ENCODE assay signal across 15 cellular contexts in genomic region chr19:40692212-40692551, GRCh38. TPM values are rescaled to one million over a fixed set of nuclear protein-coding genes. Genes with fewer than 3 reads are reported as not detected.
DNase-seq lines count a peak whose midpoint lies in the region; ATAC-seq and TF ChIP-seq lines count a peak whose summit lies in the region.
"Had no signal": no experiment of that assay in that cellular context is flagged by ENCODE, and none has a peak within 500 bp of the region (broad histone marks: within the 10 kb centered on the region; RNA-seq: fewer than 3 reads in every experiment).

No MANE protein-coding gene starts in this region.

- DNase-seq in HCT116 (ENCODE audit: low read depth, low spot score) (no peak), sigmoid colon (no peak), HuH-7.5 (ENCODE audit: low spot score) (no peak), PC-9 (no peak)
- no peak for DNase-seq in effector memory CD8-positive, alpha-beta T cell
- DNase-seq: activated gamma-delta T cell; foreskin melanocyte; KBM-7; NCI-H1105 treated with DMSO at 0.1 percent for 48 hours; NK-92 treated with Interleukin-12 subunit alpha and Interleukin-12 subunit beta, amount 100 ng/mL, for 24 hours; occipital lobe had no signal

- H3K4me3 ChIP-seq in HCT116 (replicated peaks in 1 of 2; ENCODE audit: low read depth in 1 of 2, low read length in 2 of 2) (no peak overlapping the region), sigmoid colon (no peak overlapping the region), PC-9 (no peak overlapping the region)
- H3K4me3 ChIP-seq: BLaER1 treated with 17β-estradiol and CSF1 and Interleukin-3, amounts not matched to agents 10 nM and 100 nM; smooth muscle cell had no signal

- TF ChIP-seq RAD21 in HCT116 (IDR thresholded peaks at IDR 0.05; ENCODE audit: low read depth): no peak

- no peaks in the 10 kb centered on the region for H3K27me3 Mint-ChIP-seq in effector memory CD8-positive, alpha-beta T cell

- H3K4me1 Mint-ChIP-seq in effector memory CD8-positive, alpha-beta T cell (ENCODE audit: low read depth in 2 of 2): peaks cover 0 to 6% of the 10 kb centered on the region in 2 donors

- intact Hi-C loops in HCT116 (cut with micrococcal nuclease): no loop called here
- intact Hi-C loops in sigmoid colon (cut with DNase I): no loop called here
- intact Hi-C loops in PC-9 (cut with micrococcal nuclease; ENCODE audit: unreplicated experiment): no loop called here

- H3K4me2 ChIP-seq in HCT116 (ENCODE audit: low read length): no peak overlapping the region
- H3K4me2 ChIP-seq in PC-9: no peak overlapping the region
- H3K4me2 ChIP-seq: smooth muscle cell had no signal

- BruUV-seq in HCT116 (replicated peaks; lab: Mats Ljungman, UMichigan) (no TSS peak), PC-9 (replicated peaks; lab: Mats Ljungman, UMichigan) (no TSS peak)

- no peaks in the 10 kb centered on the region for H3K9me3 Mint-ChIP-seq in effector memory CD8-positive, alpha-beta T cell

- H3K4me1 ChIP-seq in HCT116 (ENCODE audit: control insufficient read depth in 1 of 2, insufficient read depth in 2 of 2, low read length in 2 of 2): peaks cover 12 to 26% of the 10 kb centered on the region in 2 experiments; a peak in 3 of 4 replicates
- H3K4me1 ChIP-seq in sigmoid colon: peaks cover 0 to 43% (median 36%) of the 10 kb centered on the region in 4 donors
- H3K4me1 ChIP-seq in PC-9 (replicated peaks; ENCODE audit: insufficient read depth): peaks cover 19% of the 10 kb centered on the region

- H3K9me3 ChIP-seq in HCT116 (ENCODE audit: control insufficient read depth in 1 of 2, insufficient read depth in 1 of 2, low read depth in 1 of 2, low read length in 2 of 2): no peaks in the 10 kb centered on the region
- H3K9me3 ChIP-seq in sigmoid colon: no peaks in the 10 kb centered on the region
- no peaks in the 10 kb centered on the region for H3K9me3 ChIP-seq in PC-9 (ENCODE audit: insufficient read depth, low read depth)
- H3K9me3 ChIP-seq: BLaER1 treated with 17β-estradiol and CSF1 and Interleukin-3, amounts not matched to agents 10 nM and 100 nM had no signal

- H3K27ac ChIP-seq in C4-2B (peak overlapping the region; percentile 86; the same call in 1 of the 2 replicates), HCT116 (ENCODE audit: low read depth, low read length) (peak overlapping the region; percentile 88; the same call in 1 of the 2 replicates), sigmoid colon (peak overlapping the region; percentile 91 to 95 (median 94)), PC-9 (no peak overlapping the region)

- H4K20me1 ChIP-seq in HCT116 (ENCODE audit: insufficient read depth) (no peaks in the 10 kb centered on the region), PC-9 (ENCODE audit: insufficient read depth) (no peaks in the 10 kb centered on the region)

- H3K9ac ChIP-seq in HCT116 (ENCODE audit: low read length): no peak overlapping the region

- H2AFZ ChIP-seq in HCT116 (ENCODE audit: low read depth, low read length, poor library complexity, severe bottlenecking) (no peak overlapping the region), PC-9 (no peak overlapping the region)

- CTCF ChIA-PET in HCT116 (lab: Charles Lee) (no interaction called here), PC-9 (lab: Charles Lee) (no interaction called here)

- no peak for TF ChIP-seq EP300 in sigmoid colon (IDR thresholded peaks at IDR 0.05)

- POLR2A ChIA-PET in HCT116 (lab: Charles Lee) (no interaction called here), PC-9 (lab: Charles Lee; ENCODE audit: unreplicated experiment) (no interaction called here)

- no peak for TF ChIP-seq CTCF in C4-2B (conservative IDR thresholded peaks at IDR 0.05)
- TF ChIP-seq CTCF in HCT116 (IDR thresholded peaks at IDR 0.05 in 2 of 3, conservative IDR thresholded peaks at IDR 0.05 in 1 of 3; ENCODE audit: borderline replicate concordance in 1 of 3, insufficient read depth in 1 of 3, low read depth in 2 of 3, low read length in 2 of 3): no peak
- TF ChIP-seq CTCF in sigmoid colon (IDR thresholded peaks at IDR 0.05): no peak
- TF ChIP-seq CTCF in PC-9 (conservative IDR thresholded peaks at IDR 0.05): no peak

- TF ChIP-seq POLR2A in HCT116 (IDR thresholded peaks at IDR 0.05; ENCODE audit: borderline replicate concordance, extremely low read depth, insufficient read depth, insufficient read length) (no peak), sigmoid colon (IDR thresholded peaks at IDR 0.05) (no peak)

- ATAC-seq in HCT116: no peak
- ATAC-seq in effector memory CD8-positive, alpha-beta T cell (replicated peaks): no peak
- no peak for ATAC-seq in GM18519 (IDR thresholded peaks at IDR 0.05; ENCODE audit: low FRiP score, unreplicated experiment)

- 88 to 90% methylated on average over 14 of the region's 14 CpGs for WGBS in sigmoid colon, 2 donors

- H3K27me3 ChIP-seq in HCT116 (ENCODE audit: insufficient read depth, low read length): no peaks in the 10 kb centered on the region
- no peaks in the 10 kb centered on the region for H3K27me3 ChIP-seq in sigmoid colon
- H3K27me3 ChIP-seq in PC-9 (ENCODE audit: insufficient read depth, low read depth): no peaks in the 10 kb centered on the region
- H3K27me3 ChIP-seq: BLaER1 treated with 17β-estradiol and CSF1 and Interleukin-3, amounts not matched to agents 10 nM and 100 nM had no signal

- peak overlapping the region in 1 of 2 donors; percentile 13 for H3K4me3 Mint-ChIP-seq in effector memory CD8-positive, alpha-beta T cell

- peaks cover 7% of the 10 kb centered on the region; the same call in 1 of the 2 replicates for H3F3A ChIP-seq in PC-9 (ENCODE audit: insufficient read depth, low read depth)

- H3K36me3 ChIP-seq in HCT116 (ENCODE audit: control insufficient read depth in 1 of 2, insufficient read depth in 2 of 2, low read length in 2 of 2) (peaks cover 0 to 7% of the 10 kb centered on the region in 2 experiments; a peak in 2 of 4 replicates), sigmoid colon (peaks cover 5 to 46% (median 18%) of the 10 kb centered on the region in 4 donors), PC-9 (ENCODE audit: low read depth) (no peaks in the 10 kb centered on the region)

- peaks cover 7% of the 10 kb centered on the region for H3K36me3 Mint-ChIP-seq in effector memory CD8-positive, alpha-beta T cell (ENCODE audit: insufficient read depth)

- peak overlapping the region; percentile 49 to 53 for H3K27ac Mint-ChIP-seq in effector memory CD8-positive, alpha-beta T cell

- H3K79me2 ChIP-seq in HCT116 (ENCODE audit: insufficient read depth, low read length) (peaks cover 29% of the 10 kb centered on the region), PC-9 (ENCODE audit: low read depth) (peaks cover 10% of the 10 kb centered on the region)

- H3K9me2 ChIP-seq in HCT116 (ENCODE audit: insufficient read depth) (no peaks in the 10 kb centered on the region), PC-9 (ENCODE audit: insufficient read depth) (no peaks in the 10 kb centered on the region)

- RAD21 ChIA-PET in HCT116 (lab: Charles Lee; ENCODE audit: low non-redundant PET in 1 of 2, low total read pairs in 2 of 2, uncharacterized antibody in 2 of 2, unreplicated experiment in 2 of 2): no interaction called here

TF ChIP-seq in HCT116, 20 proteins besides CTCF, POLR2A, EP300 and RAD21:
- no peak for TF ChIP-seq YY1 (IDR thresholded peaks at IDR 0.05; ENCODE audit: extremely low read depth, insufficient replicate concordance, low read depth, low read length)
- no peak for TF ChIP-seq EZH2phosphoT487 (IDR thresholded peaks at IDR 0.05; ENCODE audit: borderline replicate concordance)

RNA-seq across cellular contexts. Expression of gene NUMBL, which starts 1.7 kb away (rescaled TPM):
- total RNA-seq in HCT116 (2021; ENCODE audit: unreplicated experiment): 41.7 TPM
- 21.9 and 27.6 TPM in 2 replicates for polyA plus RNA-seq in HCT116 (2012)
- 10 to 100 TPM; 21.9 to 38.2 (median 25.0) TPM for total RNA-seq in sigmoid colon
- 10 to 100 TPM in 1 of 3 donors, 1 to 10 TPM in 2; 3.0 to 13.7 (median 9.6) TPM for polyA plus RNA-seq in sigmoid colon
- 57.7 and 86.6 TPM in 2 replicates for total RNA-seq in PC-9 (2021)

RNA-seq across cellular contexts. Expression of gene COQ8B, which starts 24.5 kb away (rescaled TPM):
- total RNA-seq in HCT116 (2021; ENCODE audit: unreplicated experiment) (47.1 TPM), sigmoid colon (10 to 100 TPM; 33.2 to 59.3 (median 39.2) TPM), PC-9 (2021) (57.7 and 66.6 TPM in 2 replicates)
- 23.2 and 29.0 TPM in 2 replicates for polyA plus RNA-seq in HCT116 (2012)
- polyA plus RNA-seq in sigmoid colon: 10 to 100 TPM; 24.7 to 54.4 (median 27.0) TPM

RNA-seq across cellular contexts. Expression of gene ITPKC, which starts 24.7 kb away (rescaled TPM):
- total RNA-seq in HCT116 (2021; ENCODE audit: unreplicated experiment): 11.4 TPM
- polyA plus RNA-seq in HCT116 (2012): 11.7 and 13.8 TPM in 2 replicates
- 10 to 100 TPM; 17.7 to 39.6 (median 23.1) TPM for total RNA-seq in sigmoid colon
- polyA plus RNA-seq in sigmoid colon: 10 to 100 TPM; 17.4 to 27.0 (median 25.9) TPM
- 17.6 and 22.1 TPM in 2 replicates for total RNA-seq in PC-9 (2021)

RNA-seq across cellular contexts. Expression of gene ACTMAP, which starts 58.1 kb away (rescaled TPM):
- total RNA-seq in HCT116 (2021; ENCODE audit: unreplicated experiment) (16.8 TPM), sigmoid colon (1 to 10 TPM; 1.8 to 5.3 (median 3.0) TPM), PC-9 (2021) (35.9 and 39.3 TPM in 2 replicates)
- 16.0 and 16.3 TPM in 2 replicates for polyA plus RNA-seq in HCT116 (2012)
- polyA plus RNA-seq in sigmoid colon: 10 to 100 TPM in 1 of 3 donors, 1 to 10 TPM in 2; 6.0 to 11.0 (median 6.6) TPM

RNA-seq across cellular contexts. Expression of gene SNRPA, which starts 58.8 kb away (rescaled TPM):
- total RNA-seq in HCT116 (2021; ENCODE audit: unreplicated experiment) (170 TPM), sigmoid colon (10 to 100 TPM; 43.2 to 60.1 (median 54.0) TPM), PC-9 (2021) (119 and 147 TPM in 2 replicates)
- 193 and 213 TPM in 2 replicates for polyA plus RNA-seq in HCT116 (2012)
- 10 to 100 TPM; 19.2 to 76.1 (median 37.2) TPM for polyA plus RNA-seq in sigmoid colon
